Comparison of ENCODE assay signal across 7 cellular contexts in genomic region chr17:43917348-43918025, GRCh38. TPM values are rescaled to one million over a fixed set of nuclear protein-coding genes. Genes with fewer than 3 reads are reported as not detected.
DNase-seq lines count a peak whose midpoint lies in the region; ATAC-seq and TF ChIP-seq lines count a peak whose summit lies in the region.

No MANE protein-coding gene starts in this region.

- 7% methylated on average over 43 of the region's 43 CpGs for WGBS in thymus

- H3K36me3 ChIP-seq in duodenal mucosa (ENCODE audit: control insufficient read depth in 1 of 2, insufficient read depth in 2 of 2, low read length in 2 of 2) (no peaks in the 10 kb centered on the region), mucosa of descending colon (ENCODE audit: low read depth) (no peaks in the 10 kb centered on the region), thymus (ENCODE audit: control insufficient read depth, insufficient read depth) (no peaks in the 10 kb centered on the region)

- H3K9me3 ChIP-seq in duodenal mucosa (ENCODE audit: control insufficient read depth in 1 of 2, low read length in 2 of 2) (no peaks in the 10 kb centered on the region), mucosa of descending colon (no peaks in the 10 kb centered on the region), thymus (ENCODE audit: control insufficient read depth) (no peaks in the 10 kb centered on the region)

- H3K9ac ChIP-seq in duodenal mucosa (ENCODE audit: low read depth in 1 of 2, low read length in 2 of 2): peak overlapping the region; percentile 8 to 48

- no peaks in the 10 kb centered on the region for H3K4me1 ChIP-seq in duodenal mucosa (ENCODE audit: control insufficient read depth in 1 of 2, insufficient read depth in 2 of 2, low read length in 2 of 2)
- no peaks in the 10 kb centered on the region for H3K4me1 ChIP-seq in mucosa of descending colon (ENCODE audit: low read depth)
- H3K4me1 ChIP-seq in thymus (ENCODE audit: control insufficient read depth, insufficient read depth, low read length): no peaks in the 10 kb centered on the region

- DNase-seq in activated CD4-positive, CD25-positive, alpha-beta regulatory T cell treated with anti-CD3 and anti-CD28 coated beads, Interleukin-2, amount 50 U/mL, for 16 hours (ENCODE audit: low read depth, low spot score): peak; percentile 15
- DNase-seq in mucosa of descending colon (peak; percentile 62 to 81 (median 76)), AG08396 (ENCODE audit: low spot score) (no peak), cerebellar nuclear complex (lab: John Stamatoyannopoulos, UW) (no peak)

- no peak for TF ChIP-seq CTCF in mucosa of descending colon (IDR thresholded peaks at IDR 0.05)

- peak; percentile 53 for ATAC-seq in GM21423 (IDR thresholded peaks at IDR 0.05; ENCODE audit: unreplicated experiment)
- ATAC-seq in mucosa of descending colon: peak; percentile 87

- H3K27ac ChIP-seq in duodenal mucosa (ENCODE audit: low read depth, low read length) (no peak overlapping the region), thymus (ENCODE audit: low read depth) (no peak overlapping the region)

- peaks cover 4 to 16% of the 10 kb centered on the region in 2 donors for H3K27me3 ChIP-seq in duodenal mucosa (ENCODE audit: control insufficient read depth in 1 of 2, insufficient read depth in 2 of 2, low read length in 2 of 2)
- no peaks in the 10 kb centered on the region for H3K27me3 ChIP-seq in thymus (ENCODE audit: control insufficient read depth, insufficient read depth)

- intact Hi-C loops in mucosa of descending colon (cut with DNase I, micrococcal nuclease): no loop called here

- H3K4me3 ChIP-seq in duodenal mucosa (ENCODE audit: low read depth in 1 of 2, low read length in 2 of 2): peak overlapping the region; percentile 48 to 58
- no peak overlapping the region for H3K4me3 ChIP-seq in mucosa of descending colon
- peak overlapping the region; percentile 15 for H3K4me3 ChIP-seq in thymus (ENCODE audit: low read length)

RNA-seq across cellular contexts. Expression of gene MPP2, which starts 10.2 kb away (rescaled TPM):
- 10 to 100 TPM in 1 of 3 donors, 1 to 10 TPM in 1, under 1 TPM in 1; 0.55 to 13.2 (median 1.1) TPM for total RNA-seq in mucosa of descending colon
- polyA plus RNA-seq in thymus: 0.87 TPM

RNA-seq across cellular contexts. Expression of gene PPY, which starts 24.8 kb away (rescaled TPM):
- total RNA-seq in mucosa of descending colon: 1 to 10 TPM in 1 of 3 donors, not detected in 2; 1.5 TPM
- polyA plus RNA-seq in thymus: 0.71 TPM

RNA-seq across cellular contexts. Expression of gene PYY, which starts 36.3 kb away (rescaled TPM):
- 100 to 1,000 TPM in 1 of 3 donors, 10 to 100 TPM in 2; 22.0 to 141 (median 55.4) TPM for total RNA-seq in mucosa of descending colon
- 6.8 TPM for polyA plus RNA-seq in thymus

Comparison
In these comparisons a context has a peak if more than half of its experiments do, and no peak if none do; other contexts are left out.
1. DNase-seq: peak in activated CD4-positive, CD25-positive, alpha-beta regulatory T cell treated with anti-CD3 and anti-CD28 coated beads, Interleukin-2, amount 50 U/mL, for 16 hours (single experiment) and mucosa of descending colon (3 of 3); none in AG08396 (single experiment) and cerebellar nuclear complex (0 of 2).